28 cellular contexts compared by ENCODE assay signal in the genomic region with DNA sequence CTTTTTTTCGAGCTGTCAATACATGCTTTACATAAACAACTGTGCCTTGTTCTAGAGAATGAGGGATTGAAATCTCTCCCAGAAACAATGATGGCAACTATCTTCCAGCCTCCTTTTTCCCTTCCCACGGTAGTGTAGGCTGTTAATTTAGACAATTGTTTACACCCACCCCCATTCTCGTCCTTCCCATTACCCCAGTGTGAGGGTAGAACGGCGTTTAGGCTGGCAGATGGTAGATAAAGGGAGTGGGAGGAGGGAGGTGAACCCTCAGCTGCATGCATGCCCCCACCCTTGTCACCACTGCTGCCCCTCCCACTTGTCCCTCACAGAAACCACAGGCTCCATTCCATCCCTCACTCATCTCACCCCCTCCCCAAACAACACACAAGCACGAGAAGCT.
"Had no signal": no experiment of that assay in that cellular context is flagged by ENCODE, and none has a peak within 500 bp of the region (broad histone marks: within the 10 kb centered on the region; RNA-seq: fewer than 3 reads in every experiment).

No MANE protein-coding gene starts in this region.

- H3K36me3 ChIP-seq: esophagus muscularis mucosa, heart left ventricle, left ventricle myocardium inferior, ovary, transverse colon had no signal

- H3K27ac ChIP-seq: esophagus muscularis mucosa, foreskin keratinocyte, heart left ventricle, left ventricle myocardium inferior, ovary, skin epidermis, testis, transverse colon had no signal

- H3K27me3 ChIP-seq: esophagus muscularis mucosa, foreskin keratinocyte, heart left ventricle, ovary, testis, transverse colon had no signal

- DNase-seq: activated B cell treated with CpG ODN at 0.5 μM for 24 hours; activated CD4-positive, alpha-beta T cell treated with anti-CD3 and anti-CD28 coated beads, Interleukin-2, amount 50 U/mL, for 1 hour; activated CD8-positive, alpha-beta memory T cell treated with anti-CD3 and anti-CD28 coated beads, Interleukin-2, amount 10 ng/mL, durations not matched to agents 7 days and 5 days; activated CD8-positive, alpha-beta T cell treated with anti-CD3 and anti-CD28 coated beads, Interleukin-2, amount 10 ng/mL, durations not matched to agents 7 days and 5 days; activated naive CD4-positive, alpha-beta T cell; activated T-cell treated with anti-CD3 and anti-CD28 coated beads, Interleukin-2, amount 50 U/mL, for 48 hours; anterior cingulate cortex; endodermal cell; foreskin keratinocyte; heart left ventricle; hypothalamus; immature natural killer cell; left ventricle myocardium inferior; mesendoderm; ovary; stimulated activated CD4-positive, alpha-beta T cell treated with anti-CD3 and anti-CD28 coated beads, Interleukin-12 subunit alpha, Interleukin-12 subunit beta, amount 100 ng/mL, for 4 hours; stimulated activated CD4-positive, alpha-beta T cell treated with anti-CD3 and anti-CD28 coated beads, Interleukin-4, amount 100 ng/mL, for 1 hour; stimulated activated naive CD8-positive, alpha-beta T cell treated with anti-CD3 and anti-CD28 coated beads, Interleukin-15, Interleukin-2, amounts not matched to agents 100 U/mL and 50 U/mL, for 24 hours; T1000; testis; transverse colon had no signal

- FAIRE-seq: bronchial epithelial cell had no signal

- H3K4me1 ChIP-seq: foreskin keratinocyte, heart left ventricle, left ventricle myocardium inferior, testis, transverse colon had no signal

- H3K4me3 ChIP-seq: esophagus muscularis mucosa, heart left ventricle, left ventricle myocardium inferior, lung, ovary, skin epidermis, testis, transverse colon had no signal

- H3K9me3 ChIP-seq: ovary, testis had no signal

- ATAC-seq: activated CD8-positive, alpha-beta memory T cell treated with anti-CD3 and anti-CD28 coated beads, Interleukin-2, amount 10 ng/mL, durations not matched to agents 7 days and 5 days; activated CD8-positive, alpha-beta T cell treated with anti-CD3 and anti-CD28 coated beads, Interleukin-2, amount 10 ng/mL, durations not matched to agents 7 days and 5 days; activated naive CD4-positive, alpha-beta T cell treated with anti-CD3 and anti-CD28 coated beads, Interleukin-2, amount 50 U/mL, for 72 hours; foreskin keratinocyte; heart left ventricle; natural killer cell treated with Interleukin-12 subunit alpha and Interleukin-12 subunit beta and Interleukin-15 and Interleukin-18, amount 100 ng/mL, for 72 hours; sciatic nerve; stimulated activated naive CD8-positive, alpha-beta T cell treated with anti-CD3 and anti-CD28 coated beads, Interleukin-15, Interleukin-2, amounts not matched to agents 100 U/mL and 50 U/mL, for 24 hours had no signal
